In genomic region chr1:16173447-16174260, GRCh38 we compare ENCODE assay signal across 10 cellular contexts. TPM values are rescaled to one million over a fixed set of nuclear protein-coding genes. Genes with fewer than 3 reads are reported as not detected.
DNase-seq lines count a peak whose midpoint lies in the region; ATAC-seq and TF ChIP-seq lines count a peak whose summit lies in the region.
"Had no signal": no experiment of that assay in that cellular context is flagged by ENCODE, and none has a peak within 500 bp of the region (broad histone marks: within the 10 kb centered on the region; RNA-seq: fewer than 3 reads in every experiment).

No MANE protein-coding gene starts in this region.

- H3K36me3 ChIP-seq in GM23338 (ENCODE audit: insufficient read depth) (no peaks in the 10 kb centered on the region; the same call in 1 of the 2 replicates), skeletal muscle satellite cell (ENCODE audit: insufficient read depth, low read length) (no peaks in the 10 kb centered on the region)

- H3K4me1 ChIP-seq in GM23338 (ENCODE audit: insufficient read depth) (peaks cover 8% of the 10 kb centered on the region; the same call in 1 of the 2 replicates), skeletal muscle satellite cell (ENCODE audit: control insufficient read depth, insufficient read depth, low read length) (peaks cover 47% of the 10 kb centered on the region)

- H3K9ac ChIP-seq in skeletal muscle satellite cell (ENCODE audit: low read depth, low read length): peak overlapping the region; percentile 65

- H3K4me2 ChIP-seq in GM23338: no peak overlapping the region
- peak overlapping the region; percentile 63 for H3K4me2 ChIP-seq in skeletal muscle satellite cell (ENCODE audit: low read length)

- no peak overlapping the region for H3K4me3 Mint-ChIP-seq in GM23338
- no peak overlapping the region for H3K4me3 Mint-ChIP-seq in T-helper 2 cell treated with Interferon-gamma antibody and Interleukin-4, amounts not matched to agents 5 μg/mL and 100 μg/mL, for 36 hours
- H3K4me3 Mint-ChIP-seq: naive B cell; stimulated activated effector memory CD8-positive, alpha-beta T cell treated with anti-CD3 and anti-CD28 coated beads, Interleukin-12 subunit alpha, Interleukin-12 subunit beta, amount 100 ng/mL, for 72 hours had no signal

- H3K9me3 ChIP-seq in skeletal muscle satellite cell (replicated peaks; ENCODE audit: low read length): no peaks in the 10 kb centered on the region

- H3K27ac Mint-ChIP-seq in GM23338: no peak overlapping the region
- H3K27ac Mint-ChIP-seq in T-helper 2 cell treated with Interferon-gamma antibody and Interleukin-4, amounts not matched to agents 5 μg/mL and 100 μg/mL, for 36 hours: no peak overlapping the region

- H3K27me3 Mint-ChIP-seq in GM23338 (ENCODE audit: insufficient read depth, low read depth, poor library complexity): peaks cover 18% of the 10 kb centered on the region
- peaks cover 12% of the 10 kb centered on the region for H3K27me3 Mint-ChIP-seq in T-helper 2 cell treated with Interferon-gamma antibody and Interleukin-4, amounts not matched to agents 5 μg/mL and 100 μg/mL, for 36 hours (ENCODE audit: low read depth)

- DNase-seq in GM23338 (ENCODE audit: low spot score): no peak
- peak; percentile 73 for DNase-seq in fibroblast of the aortic adventitia (ENCODE audit: low read depth)
- no peak for DNase-seq in T-helper 2 cell treated with Interferon-gamma antibody and Interleukin-4, amounts not matched to agents 5 μg/mL and 100 μg/mL, for 36 hours (ENCODE audit: low spot score)
- no peak for DNase-seq in stimulated activated CD4-positive, alpha-beta T cell treated with anti-CD3 and anti-CD28 coated beads, Interleukin-1b, Interleukin-23, amount 100 ng/mL, for 48 hours
- no peak for DNase-seq in cerebellum (ENCODE audit: low spot score)
- DNase-seq: naive B cell had no signal

- no peak overlapping the region for H3K4me3 ChIP-seq in GM23338
- no peak overlapping the region for H3K4me3 ChIP-seq in fibroblast of the aortic adventitia (ENCODE audit: low read depth, low read length)
- H3K4me3 ChIP-seq in skeletal muscle satellite cell (ENCODE audit: low read length): no peak overlapping the region

- H3K4me1 Mint-ChIP-seq in GM23338: peaks cover 28% of the 10 kb centered on the region
- peaks cover 2% of the 10 kb centered on the region for H3K4me1 Mint-ChIP-seq in T-helper 2 cell treated with Interferon-gamma antibody and Interleukin-4, amounts not matched to agents 5 μg/mL and 100 μg/mL, for 36 hours (ENCODE audit: low read depth)

- no peaks in the 10 kb centered on the region for H3K9me2 ChIP-seq in GM23338 (ENCODE audit: insufficient read depth)

- H3F3A ChIP-seq in GM23338 (replicated peaks; ENCODE audit: low read depth): 0 out of 2 replicates have a peak, but pooled peaks cover under 1% of the 10 kb centered on the region

- H3K27ac ChIP-seq in GM23338 (ENCODE audit: low read depth): no peak overlapping the region

- no peaks in the 10 kb centered on the region for H3K9me3 Mint-ChIP-seq in GM23338
- no peaks in the 10 kb centered on the region for H3K9me3 Mint-ChIP-seq in T-helper 2 cell treated with Interferon-gamma antibody and Interleukin-4, amounts not matched to agents 5 μg/mL and 100 μg/mL, for 36 hours
- H3K9me3 Mint-ChIP-seq: naive B cell; stimulated activated effector memory CD8-positive, alpha-beta T cell treated with anti-CD3 and anti-CD28 coated beads, Interleukin-12 subunit alpha, Interleukin-12 subunit beta, amount 100 ng/mL, for 72 hours had no signal

- TF ChIP-seq CTCF in GM23338 (conservative IDR thresholded peaks at IDR 0.05; ENCODE audit: low read depth in 2 of 2) (no peak), fibroblast of the aortic adventitia (IDR thresholded peaks at IDR 0.05; ENCODE audit: insufficient read depth, low read length) (no peak)

- H3K27me3 ChIP-seq in GM23338 (ENCODE audit: insufficient read depth): no peaks in the 10 kb centered on the region
- no peaks in the 10 kb centered on the region for H3K27me3 ChIP-seq in skeletal muscle satellite cell (ENCODE audit: control insufficient read depth, insufficient read depth, low read length)

- H3K36me3 Mint-ChIP-seq in GM23338 (ENCODE audit: low read depth): no peaks in the 10 kb centered on the region
- H3K36me3 Mint-ChIP-seq in T-helper 2 cell treated with Interferon-gamma antibody and Interleukin-4, amounts not matched to agents 5 μg/mL and 100 μg/mL, for 36 hours (ENCODE audit: low read depth): no peaks in the 10 kb centered on the region
- H3K36me3 Mint-ChIP-seq: naive B cell; stimulated activated effector memory CD8-positive, alpha-beta T cell treated with anti-CD3 and anti-CD28 coated beads, Interleukin-12 subunit alpha, Interleukin-12 subunit beta, amount 100 ng/mL, for 72 hours had no signal

- H4K20me1 ChIP-seq in GM23338 (replicated peaks; ENCODE audit: insufficient read depth): no peaks in the 10 kb centered on the region

- ATAC-seq in GM23338 (peak; percentile 27), SK-N-SH treated with all-trans-retinoic acid at 6 μM for 48 hours (peak; percentile 68), GM21528 (IDR thresholded peaks at IDR 0.05; ENCODE audit: low FRiP score, unreplicated experiment) (no peak)
- ATAC-seq: stimulated activated effector memory CD8-positive, alpha-beta T cell treated with anti-CD3 and anti-CD28 coated beads, Interleukin-12 subunit alpha, Interleukin-12 subunit beta, amount 100 ng/mL, for 72 hours had no signal

- H3K79me2 ChIP-seq in GM23338 (replicated peaks; ENCODE audit: insufficient read depth): no peaks in the 10 kb centered on the region

- no peak overlapping the region for H2AFZ ChIP-seq in GM23338

TF ChIP-seq in GM23338, 12 proteins besides CTCF, POLR2A, EP300 and RAD21 (continues in another document):
- no peak for TF ChIP-seq ETS1 (IDR thresholded peaks at IDR 0.05)
- no peak for TF ChIP-seq EZH2phosphoT487 (IDR thresholded peaks at IDR 0.05; ENCODE audit: unreplicated experiment)
- TF ChIP-seq POLR2AphosphoS5 (IDR thresholded peaks at IDR 0.05; ENCODE audit: low read depth): no peak

TF ChIP-seq in SK-N-SH treated with all-trans-retinoic acid at 6 μM for 48 hours, 23 proteins besides CTCF, POLR2A, EP300 and RAD21:
- TF ChIP-seq ZFP30 (CRISPR knock-in tag; IDR thresholded peaks at IDR 0.05): no peak
- TF ChIP-seq, protein P1, sequence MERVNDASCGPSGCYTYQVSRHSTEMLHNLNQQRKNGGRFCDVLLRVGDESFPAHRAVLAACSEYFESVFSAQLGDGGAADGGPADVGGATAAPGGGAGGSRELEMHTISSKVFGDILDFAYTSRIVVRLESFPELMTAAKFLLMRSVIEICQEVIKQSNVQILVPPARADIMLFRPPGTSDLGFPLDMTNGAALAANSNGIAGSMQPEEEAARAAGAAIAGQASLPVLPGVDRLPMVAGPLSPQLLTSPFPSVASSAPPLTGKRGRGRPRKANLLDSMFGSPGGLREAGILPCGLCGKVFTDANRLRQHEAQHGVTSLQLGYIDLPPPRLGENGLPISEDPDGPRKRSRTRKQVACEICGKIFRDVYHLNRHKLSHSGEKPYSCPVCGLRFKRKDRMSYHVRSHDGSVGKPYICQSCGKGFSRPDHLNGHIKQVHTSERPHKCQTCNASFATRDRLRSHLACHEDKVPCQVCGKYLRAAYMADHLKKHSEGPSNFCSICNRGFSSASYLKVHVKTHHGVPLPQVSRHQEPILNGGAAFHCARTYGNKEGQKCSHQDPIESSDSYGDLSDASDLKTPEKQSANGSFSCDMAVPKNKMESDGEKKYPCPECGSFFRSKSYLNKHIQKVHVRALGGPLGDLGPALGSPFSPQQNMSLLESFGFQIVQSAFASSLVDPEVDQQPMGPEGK (CRISPR knock-in tag; IDR thresholded peaks at IDR 0.05; ENCODE audit: borderline replicate concordance): peak; percentile 61; the same call in 1 of the 2 replicates

RNA-seq across cellular contexts. Expression of gene EPHA2, which starts 17.8 kb away (rescaled TPM):
- total RNA-seq in GM23338 (2014; rRNA removed; shearing (Covaris generic)): 35.0 and 51.2 TPM in 2 replicates
- polyA plus RNA-seq in GM23338 (2016; fragmentation: Nextera tagmentation; extraction: Ambion mirVana): 7.5 and 8.5 TPM in 2 replicates
- total RNA-seq in fibroblast of the aortic adventitia (ENCODE audit: low replicate concordance) (7.8 and 7.9 TPM in 2 replicates), cerebellum (2.3 TPM)
- 8.3 and 8.4 TPM in 2 replicates for total RNA-seq in skeletal muscle satellite cell (2012; rRNA removed)

RNA-seq across cellular contexts. Expression of gene ARHGEF19, which starts 38.8 kb away (rescaled TPM):
- total RNA-seq in GM23338 (2014; rRNA removed; shearing (Covaris generic)): 37.5 and 46.4 TPM in 2 replicates
- 19.5 and 22.5 TPM in 2 replicates for polyA plus RNA-seq in GM23338 (2016; fragmentation: Nextera tagmentation; extraction: Ambion mirVana)
- total RNA-seq in fibroblast of the aortic adventitia (ENCODE audit: low replicate concordance) (2.8 and 12.1 TPM in 2 replicates), cerebellum (0.64 TPM)
- total RNA-seq in skeletal muscle satellite cell (2012; rRNA removed): 4.6 and 4.8 TPM in 2 replicates
